ENCODE assay signal across 17 cellular contexts in genomic region chr4:150236626-150237025, GRCh38.
DNase-seq lines count a peak whose midpoint lies in the region; TF ChIP-seq lines count a peak whose summit lies in the region.
"Had no signal": no experiment of that assay in that cellular context is flagged by ENCODE, and none has a peak within 500 bp of the region (broad histone marks: within the 10 kb centered on the region; RNA-seq: fewer than 3 reads in every experiment).

No MANE protein-coding gene starts in this region.

- H3K27me3 ChIP-seq in SJSA1 (replicated peaks) (no peaks in the 10 kb centered on the region), esophagus muscularis mucosa (no peaks in the 10 kb centered on the region), MM.1S (replicated peaks; ENCODE audit: insufficient read depth, low read length) (no peaks in the 10 kb centered on the region)

- H3K27me3 Mint-ChIP-seq in nephron (ENCODE audit: low read depth) = peaks cover 7% of the 10 kb centered on the region

- no peak overlapping the region for H3K4me3 ChIP-seq in AG10803 (ENCODE audit: low read length)
- peak overlapping the region; percentile 14 for H3K4me3 ChIP-seq in SJSA1
- no peak overlapping the region for H3K4me3 ChIP-seq in esophagus muscularis mucosa
- H3K4me3 ChIP-seq in MM.1S (ENCODE audit: low read length) = no peak overlapping the region
- H3K4me3 ChIP-seq: left ventricle myocardium inferior had no signal

- H3K27ac ChIP-seq in SJSA1 = peak overlapping the region; percentile 99
- peak overlapping the region; percentile 57 to 78 (median 69) for H3K27ac ChIP-seq in esophagus muscularis mucosa (replicated peaks in 1 of 4)
- no peak overlapping the region for H3K27ac ChIP-seq in MM.1S (ENCODE audit: low read length)
- H3K27ac ChIP-seq: left ventricle myocardium inferior had no signal

- peak overlapping the region; percentile 10 to 63 (median 47) for H3K27ac Mint-ChIP-seq in nephron
- H3K27ac Mint-ChIP-seq: activated B cell treated with CpG ODN at 0.5 μM for 24 hours; effector memory CD8-positive, alpha-beta T cell; stimulated activated memory B cell treated with anti-CD40 and anti-IgM and Interleukin-4, amounts not matched to agents 10 μg/mL and 1 μg/mL and 100 μg/mL, for 72 hours had no signal

- no peak overlapping the region for H3K4me3 Mint-ChIP-seq in nephron
- H3K4me3 Mint-ChIP-seq: activated B cell treated with CpG ODN at 0.5 μM for 24 hours; effector memory CD8-positive, alpha-beta T cell; stimulated activated memory B cell treated with anti-CD40 and anti-IgM and Interleukin-4, amounts not matched to agents 10 μg/mL and 1 μg/mL and 100 μg/mL, for 72 hours had no signal

- H4K20me1 ChIP-seq in MM.1S (ENCODE audit: insufficient read depth, low read length) = no peaks in the 10 kb centered on the region

- no peak overlapping the region for H2AFZ ChIP-seq in MM.1S (ENCODE audit: low read length)

- TF ChIP-seq POLR2A in esophagus muscularis mucosa (IDR thresholded peaks at IDR 0.05; ENCODE audit: low read depth) = no peak

- TF ChIP-seq CTCF in AG10803 (conservative IDR thresholded peaks at IDR 0.05; ENCODE audit: low read length) (no peak), esophagus muscularis mucosa (IDR thresholded peaks at IDR 0.05) (no peak), nephron (IDR thresholded peaks at IDR 0.05; ENCODE audit: unreplicated experiment in 3 of 3) (no peak), MM.1S (IDR thresholded peaks at IDR 0.05; ENCODE audit: low read length) (no peak)

- no peaks in the 10 kb centered on the region for H3K9me3 ChIP-seq in SJSA1 (replicated peaks)
- H3K9me3 ChIP-seq in esophagus muscularis mucosa = no peaks in the 10 kb centered on the region
- H3K9me3 ChIP-seq in MM.1S (replicated peaks; ENCODE audit: insufficient read depth, low read length) = no peaks in the 10 kb centered on the region
- H3K9me3 ChIP-seq: left ventricle myocardium inferior had no signal

- intact Hi-C loops in esophagus muscularis mucosa (cut with DNase I) = no loop called here

- H3K4me1 Mint-ChIP-seq in nephron = peaks cover 26% of the 10 kb centered on the region
- H3K4me1 Mint-ChIP-seq: activated B cell treated with CpG ODN at 0.5 μM for 24 hours; stimulated activated memory B cell treated with anti-CD40 and anti-IgM and Interleukin-4, amounts not matched to agents 10 μg/mL and 1 μg/mL and 100 μg/mL, for 72 hours had no signal

- H3K36me3 Mint-ChIP-seq in nephron (ENCODE audit: low read depth) = peaks cover 26% of the 10 kb centered on the region

- H3K79me2 ChIP-seq in MM.1S (ENCODE audit: low read length) = no peaks in the 10 kb centered on the region

- DNase-seq in AG10803 (ENCODE audit: low read depth) (peak; percentile 57), SJSA1 (ENCODE audit: low read depth in 1 of 2, low spot score in 2 of 2) (peak in 1 of 2 experiments; percentile 79), esophagus muscularis mucosa (ENCODE audit: extremely low spot score) (no peak), MM.1S (no peak), inferior parietal cortex (ENCODE audit: extremely low spot score) (no peak), HT-29 (ENCODE audit: low spot score) (no peak)
- DNase-seq in stimulated activated naive CD4-positive, alpha-beta T cell treated with Interleukin-2 at 50 U/mL for 16 hours (lab: John Stamatoyannopoulos, UW) = no peak
- DNase-seq: activated B cell treated with CpG ODN at 0.5 μM for 24 hours; activated gamma-delta T cell; effector memory CD8-positive, alpha-beta T cell; head of caudate nucleus; left ventricle myocardium inferior; NCI-H1417; NCI-H345; nephron progenitor cell had no signal

- H3K9me3 Mint-ChIP-seq in nephron = no peaks in the 10 kb centered on the region
- H3K9me3 Mint-ChIP-seq: activated B cell treated with CpG ODN at 0.5 μM for 24 hours; effector memory CD8-positive, alpha-beta T cell; stimulated activated memory B cell treated with anti-CD40 and anti-IgM and Interleukin-4, amounts not matched to agents 10 μg/mL and 1 μg/mL and 100 μg/mL, for 72 hours had no signal

- no peak overlapping the region for H3K4me2 ChIP-seq in MM.1S (ENCODE audit: low read depth, low read length)

- no peaks in the 10 kb centered on the region for H3K9me2 ChIP-seq in MM.1S (replicated peaks; ENCODE audit: insufficient read depth, low read length)

- TF ChIP-seq EP300 in esophagus muscularis mucosa (IDR thresholded peaks at IDR 0.05) = no peak

- no peak overlapping the region for H3K9ac ChIP-seq in MM.1S (ENCODE audit: low read length)

- no peaks in the 10 kb centered on the region for H3F3A ChIP-seq in MM.1S (ENCODE audit: insufficient read depth, low read length)

- no peaks in the 10 kb centered on the region for H3K36me3 ChIP-seq in SJSA1
- H3K36me3 ChIP-seq in esophagus muscularis mucosa = peaks cover 0 to 33% (median 23%) of the 10 kb centered on the region in 4 donors
- no peaks in the 10 kb centered on the region for H3K36me3 ChIP-seq in MM.1S (replicated peaks; ENCODE audit: insufficient read depth, low read length)

- H3K4me1 ChIP-seq in SJSA1 (replicated peaks) (peaks cover 65% of the 10 kb centered on the region), esophagus muscularis mucosa (peaks cover 18 to 37% (median 34%) of the 10 kb centered on the region in 4 donors), MM.1S (ENCODE audit: low read length) (no peaks in the 10 kb centered on the region)
